Comparison of ENCODE assay signal across 26 cellular contexts in the genomic region with DNA sequence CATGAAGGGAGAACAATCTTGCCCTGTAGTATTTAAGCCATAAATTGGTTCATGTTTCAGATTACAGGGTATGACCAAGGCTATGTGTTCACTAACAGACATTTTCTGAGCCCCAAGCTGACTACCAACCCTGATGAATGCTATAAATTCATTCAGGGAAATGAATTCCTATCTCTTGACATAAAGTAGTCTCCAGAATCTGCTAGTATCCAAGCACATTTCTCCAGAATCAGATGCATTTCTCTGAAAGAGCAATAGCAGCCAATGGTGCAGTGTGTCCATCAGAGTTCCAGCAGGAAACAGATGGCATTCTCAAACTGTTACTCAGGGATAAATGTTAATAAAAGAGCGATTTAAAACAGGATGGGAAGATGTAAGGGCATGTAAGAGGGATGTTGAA.
DNase-seq lines count a peak whose midpoint lies in the region; ATAC-seq, FAIRE-seq and TF ChIP-seq lines count a peak whose summit lies in the region.
"Had no signal": no experiment of that assay in that cellular context is flagged by ENCODE, and none has a peak within 500 bp of the region (broad histone marks: within the 10 kb centered on the region; RNA-seq: fewer than 3 reads in every experiment).

No MANE protein-coding gene starts in this region.

- no peak overlapping the region for H3K9ac ChIP-seq in mammary epithelial cell (ENCODE audit: insufficient read depth, low read length)

- no peak overlapping the region for H3K4me3 Mint-ChIP-seq in MCF 10A (ENCODE audit: unreplicated experiment)
- H3K4me3 Mint-ChIP-seq: activated CD8-positive, alpha-beta T cell treated with anti-CD3 and anti-CD28 coated beads, Interleukin-2, amount 10 ng/mL, durations not matched to agents 7 days and 5 days; CD4-positive, CD25-positive, alpha-beta regulatory T cell; GM23338; neural crest cell had no signal

- dilution Hi-C loops in mammary epithelial cell (cut with HindIII; ENCODE audit: low sequenced_read_pairs), result no loop called here

- no peaks in the 10 kb centered on the region for H3K27me3 Mint-ChIP-seq in MCF 10A (ENCODE audit: insufficient read depth, unreplicated experiment)

- no peak for FAIRE-seq in bronchial epithelial cell (lab: Jason Lieb, UNC)
- FAIRE-seq: pancreas, small intestine had no signal

- H3K4me1 ChIP-seq in mammary epithelial cell (ENCODE audit: insufficient read depth, low read length), result no peaks in the 10 kb centered on the region
- H3K4me1 ChIP-seq: pancreas, testis had no signal

- no peaks in the 10 kb centered on the region for H3K79me2 ChIP-seq in mammary epithelial cell (ENCODE audit: insufficient read depth, low read length)

- no TSS peak for BruUV-seq in mammary epithelial cell (replicated peaks; lab: Mats Ljungman, UMichigan)
- BruUV-seq in MCF 10A (replicated peaks; lab: Mats Ljungman, UMichigan), result no TSS peak

- H3K9me3 Mint-ChIP-seq in MCF 10A (ENCODE audit: unreplicated experiment), result peaks cover 17% of the 10 kb centered on the region

- H3K36me3 ChIP-seq in mammary epithelial cell (ENCODE audit: insufficient read depth, low read length) (no peaks in the 10 kb centered on the region), bronchial epithelial cell (ENCODE audit: control insufficient read depth, insufficient read depth, low read length) (no peaks in the 10 kb centered on the region)
- H3K36me3 ChIP-seq: pancreas, WERI-Rb-1 had no signal

- no peaks in the 10 kb centered on the region for H4K20me1 ChIP-seq in mammary epithelial cell (ENCODE audit: insufficient read depth, low read length)

- TF ChIP-seq CTCF in mammary epithelial cell (conservative IDR thresholded peaks at IDR 0.05 in 1 of 2, IDR thresholded peaks at IDR 0.05 in 1 of 2; ENCODE audit: extremely low read depth in 1 of 2, insufficient read depth in 1 of 2, low read depth in 1 of 2, low read length in 2 of 2) (no peak), MCF 10A (IDR thresholded peaks at IDR 0.05; ENCODE audit: unreplicated experiment) (no peak), bronchial epithelial cell (IDR thresholded peaks at IDR 0.05; ENCODE audit: insufficient read depth, low read length, severe bottlenecking) (no peak), fibroblast of the aortic adventitia (IDR thresholded peaks at IDR 0.05; ENCODE audit: insufficient read depth, low read length) (no peak)

- intact Hi-C loops in mammary epithelial cell (cut with micrococcal nuclease) (no loop called here), MCF 10A (cut with micrococcal nuclease) (no loop called here)

- H3K9me3 ChIP-seq in mammary epithelial cell (replicated peaks; ENCODE audit: insufficient read depth, low read length), result peaks cover 4% of the 10 kb centered on the region
- H3K9me3 ChIP-seq: pancreas, testis had no signal

- WGBS in mammary epithelial cell (ENCODE audit: low coverage, missing lambda C conversion rate), result 14% methylated on average over 1 of the region's 1 CpG

- DNase-seq in mammary epithelial cell (peak; percentile 14), MCF 10A (ENCODE audit: unreplicated experiment) (no peak), bronchial epithelial cell (ENCODE audit: low read depth) (peak; percentile 76), fibroblast of the aortic adventitia (ENCODE audit: low read depth) (peak; percentile 50), cerebellum (ENCODE audit: low spot score) (no peak)
- DNase-seq in activated CD8-positive, alpha-beta memory T cell treated with anti-CD3 and anti-CD28 coated beads for 24 hours, result no peak
- DNase-seq in stimulated activated naive CD8-positive, alpha-beta T cell treated with anti-CD3 and anti-CD28 coated beads, Interleukin-15, Interleukin-2, amounts not matched to agents 100 U/mL and 50 U/mL, for 24 hours, result no peak
- DNase-seq: activated CD4-positive, alpha-beta T cell treated with anti-CD3 and anti-CD28 coated beads for 4 hours; activated CD8-positive, alpha-beta T cell treated with anti-CD3 and anti-CD28 coated beads, Interleukin-2, amount 10 ng/mL, durations not matched to agents 7 days and 5 days; CD4-positive, CD25-positive, alpha-beta regulatory T cell; cortex of kidney; hypothalamus; mesendoderm; NCI-H2107; NCI-H82; pancreas; retina; small intestine; stimulated activated naive CD4-positive, alpha-beta T cell treated with Interleukin-2 at 50 U/mL for 16 hours; testis; WERI-Rb-1 had no signal

- CTCF ChIA-PET in mammary epithelial cell (lab: Charles Lee; ENCODE audit: low non-redundant PET) (no interaction called here), MCF 10A (lab: Yijun Ruan, JAX) (interaction anchor here (1.0 kb wide), 1 partner anchor 10 kb away, joined by 3 read pairs; no protein-coding TSS in a partner anchor)

- H3K4me2 ChIP-seq in mammary epithelial cell (ENCODE audit: insufficient read depth, low read depth, low read length), result no peak overlapping the region
- H3K4me2 ChIP-seq: GM23338 had no signal

- POLR2A ChIA-PET in MCF 10A (lab: Yijun Ruan, JAX), result no interaction called here

- peak overlapping the region; percentile 34 for H2AFZ ChIP-seq in mammary epithelial cell (ENCODE audit: low read depth, low read length)
- H2AFZ ChIP-seq: GM23338 had no signal

- in situ Hi-C loops in mammary epithelial cell (cut with MboI; ENCODE audit: low sequenced_read_pairs in 2 of 2), result no loop called here

- H3K4me3 ChIP-seq in mammary epithelial cell (replicated peaks in 1 of 3; ENCODE audit: insufficient read depth in 1 of 3, low read depth in 2 of 3, low read length in 3 of 3), result no peak overlapping the region
- H3K4me3 ChIP-seq in bronchial epithelial cell (ENCODE audit: low read depth, low read length), result no peak overlapping the region
- no peak overlapping the region for H3K4me3 ChIP-seq in fibroblast of the aortic adventitia (ENCODE audit: low read depth, low read length)
- H3K4me3 ChIP-seq: GM23338, pancreas, testis had no signal

- H3K27ac Mint-ChIP-seq in MCF 10A (ENCODE audit: low read depth, unreplicated experiment), result no peak overlapping the region
- H3K27ac Mint-ChIP-seq: activated CD8-positive, alpha-beta T cell treated with anti-CD3 and anti-CD28 coated beads, Interleukin-2, amount 10 ng/mL, durations not matched to agents 7 days and 5 days; activated naive CD4-positive, alpha-beta T cell treated with anti-CD3 and anti-CD28 coated beads, Interleukin-2, amount 50 U/mL, for 72 hours; CD4-positive, CD25-positive, alpha-beta regulatory T cell; GM23338 had no signal

- peaks cover 5% of the 10 kb centered on the region for H3K36me3 Mint-ChIP-seq in MCF 10A (ENCODE audit: insufficient read depth, unreplicated experiment)

- H3K27me3 ChIP-seq in mammary epithelial cell (ENCODE audit: insufficient read depth, low read length), result no peaks in the 10 kb centered on the region
- no peaks in the 10 kb centered on the region for H3K27me3 ChIP-seq in bronchial epithelial cell (ENCODE audit: control insufficient read depth, insufficient read depth, low read length)
- H3K27me3 ChIP-seq: pancreas, testis had no signal

- ATAC-seq in GM19397 (IDR thresholded peaks at IDR 0.05; ENCODE audit: unreplicated experiment), result no peak
- no peak for ATAC-seq in stimulated activated naive CD8-positive, alpha-beta T cell treated with anti-CD3 and anti-CD28 coated beads, Interleukin-15, Interleukin-2, amounts not matched to agents 100 U/mL and 50 U/mL, for 24 hours
- ATAC-seq: activated CD8-positive, alpha-beta T cell treated with anti-CD3 and anti-CD28 coated beads, Interleukin-2, amount 10 ng/mL, durations not matched to agents 7 days and 5 days; activated naive CD4-positive, alpha-beta T cell treated with anti-CD3 and anti-CD28 coated beads, Interleukin-2, amount 50 U/mL, for 72 hours; GM23338; pancreas had no signal

- H3K4me1 Mint-ChIP-seq in MCF 10A (ENCODE audit: insufficient read depth, unreplicated experiment), result peaks cover 6% of the 10 kb centered on the region
- H3K4me1 Mint-ChIP-seq: CD4-positive, CD25-positive, alpha-beta regulatory T cell; GM23338 had no signal

- H3K27ac ChIP-seq in mammary epithelial cell (ENCODE audit: insufficient read depth, low read depth, low read length), result no peak overlapping the region
- H3K27ac ChIP-seq: 22Rv1, pancreas, testis, WERI-Rb-1 had no signal

Comparison
In these comparisons a context has a peak if more than half of its experiments do, and no peak if none do; other contexts are left out.
1. DNase-seq: peak in mammary epithelial cell (single experiment), bronchial epithelial cell (single experiment) and fibroblast of the aortic adventitia (single experiment); none in MCF 10A (single experiment), activated CD8-positive, alpha-beta memory T cell treated with anti-CD3 and anti-CD28 coated beads for 24 hours (single experiment), cerebellum (single experiment) and stimulated activated naive CD8-positive, alpha-beta T cell treated with anti-CD3 and anti-CD28 coated beads, Interleukin-15, Interleukin-2, amounts not matched to agents 100 U/mL and 50 U/mL, for 24 hours (single experiment).